ENCODE assay signal across 25 cellular contexts in the genomic region with DNA sequence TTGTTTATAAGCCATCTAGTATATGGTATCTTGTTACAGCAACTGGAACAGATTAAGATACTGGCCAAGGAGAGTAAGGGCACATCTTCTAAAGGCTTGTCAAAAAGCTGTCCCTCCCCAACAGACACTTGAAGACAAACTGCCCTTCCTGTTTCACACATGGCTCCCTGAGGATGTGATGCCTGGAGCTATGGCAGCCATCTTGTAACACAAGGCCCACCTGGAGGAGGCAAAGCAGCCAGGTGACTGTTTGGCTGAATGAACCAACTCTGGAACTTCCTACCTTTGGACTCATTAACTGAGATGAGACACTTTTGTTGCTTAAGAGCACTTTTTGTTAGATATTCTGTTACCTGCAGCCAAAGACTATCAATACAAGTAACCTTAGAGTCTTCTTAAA. TPM values are rescaled to one million over a fixed set of nuclear protein-coding genes. Genes with fewer than 3 reads are reported as not detected.
DNase-seq lines count a peak whose midpoint lies in the region; ATAC-seq, FAIRE-seq and TF ChIP-seq lines count a peak whose summit lies in the region.
"Had no signal": no experiment of that assay in that cellular context is flagged by ENCODE, and none has a peak within 500 bp of the region (broad histone marks: within the 10 kb centered on the region; RNA-seq: fewer than 3 reads in every experiment).

No MANE protein-coding gene starts in this region.

- peaks cover 11% of the 10 kb centered on the region; the same call in 1 of the 2 replicates for H3K23me2 ChIP-seq in H1 (ENCODE audit: low read depth, low read length)

- H3K79me2 ChIP-seq in HCT116 (ENCODE audit: insufficient read depth, low read length) (no peaks in the 10 kb centered on the region), PC-3 (ENCODE audit: low read length) (peaks cover 63% of the 10 kb centered on the region), H1 (ENCODE audit: control insufficient read depth in 1 of 2, insufficient read depth in 2 of 2, low read length in 2 of 2) (no peaks in the 10 kb centered on the region), PC-9 (ENCODE audit: low read depth) (no peaks in the 10 kb centered on the region)

- no peak overlapping the region for H2BK5ac ChIP-seq in H1 (ENCODE audit: low read depth, low read length)

- H4K20me1 ChIP-seq in HCT116 (ENCODE audit: insufficient read depth) (no peaks in the 10 kb centered on the region), PC-3 (ENCODE audit: low read length) (no peaks in the 10 kb centered on the region), H1 (replicated peaks in 1 of 2; ENCODE audit: control insufficient read depth in 1 of 2, insufficient read depth in 2 of 2, low read length in 2 of 2) (no peaks in the 10 kb centered on the region), PC-9 (ENCODE audit: insufficient read depth) (no peaks in the 10 kb centered on the region)
- H4K20me1 ChIP-seq: BLaER1 had no signal

- no peak overlapping the region for H2BK120ac ChIP-seq in H1 (replicated peaks; ENCODE audit: low read depth, low read length)

- H3K4ac ChIP-seq in H1 (replicated peaks; ENCODE audit: insufficient read length, low read depth, low read length), result no peak overlapping the region

- no peak overlapping the region for H3K27ac ChIP-seq in HCT116 (ENCODE audit: low read depth, low read length)
- no peak overlapping the region for H3K27ac ChIP-seq in PC-3 (ENCODE audit: low read length)
- H3K27ac ChIP-seq in H1 (ENCODE audit: low read depth, low read length), result no peak overlapping the region
- H3K27ac ChIP-seq in PC-9, result no peak overlapping the region
- H3K27ac ChIP-seq: BLaER1 had no signal

- H4K8ac ChIP-seq in H1 (ENCODE audit: extremely low read depth, insufficient read depth, low read length), result no peak overlapping the region

- H3K23ac ChIP-seq in H1 (ENCODE audit: insufficient read length), result no peak overlapping the region

- H3K4me1 ChIP-seq in HCT116 (ENCODE audit: control insufficient read depth in 1 of 2, insufficient read depth in 2 of 2, low read length in 2 of 2) (no peaks in the 10 kb centered on the region; a peak in 1 of 4 replicates), PC-3 (ENCODE audit: insufficient read depth, low read length) (peaks cover 19% of the 10 kb centered on the region; the same call in 1 of the 2 replicates), H1 (replicated peaks in 1 of 4; ENCODE audit: control insufficient read depth in 3 of 4, insufficient read depth in 4 of 4, low read length in 3 of 4) (peaks cover 4 to 22% (median 8%) of the 10 kb centered on the region in 4 experiments), PC-9 (replicated peaks; ENCODE audit: insufficient read depth) (no peaks in the 10 kb centered on the region)
- H3K4me1 ChIP-seq: BE2C, BLaER1 had no signal

- no peak overlapping the region for H2BK12ac ChIP-seq in H1 (ENCODE audit: low read depth, low read length)

- H3K36me3 ChIP-seq in HCT116 (ENCODE audit: control insufficient read depth in 1 of 2, insufficient read depth in 2 of 2, low read length in 2 of 2), result no peaks in the 10 kb centered on the region
- peaks cover 24% of the 10 kb centered on the region for H3K36me3 ChIP-seq in PC-3 (ENCODE audit: low read depth, low read length)
- peaks cover 0 to 6% (median 0%) of the 10 kb centered on the region in 4 experiments; a peak in 1 of 8 replicates for H3K36me3 ChIP-seq in H1 (ENCODE audit: control insufficient read depth in 2 of 4, insufficient read depth in 4 of 4, low read length in 3 of 4)
- no peaks in the 10 kb centered on the region for H3K36me3 ChIP-seq in PC-9 (ENCODE audit: low read depth)
- H3K36me3 ChIP-seq: BE2C, BLaER1 had no signal

- no peak overlapping the region for H2BK20ac ChIP-seq in H1 (ENCODE audit: low read length)

- TF ChIP-seq EP300 in H1 (IDR thresholded peaks at IDR 0.05; ENCODE audit: borderline replicate concordance in 1 of 2, low read depth in 2 of 2, low read length in 2 of 2), result no peak

- H3K9ac ChIP-seq in HCT116 (ENCODE audit: low read length) (no peak overlapping the region), PC-3 (ENCODE audit: low read length) (no peak overlapping the region), H1 (replicated peaks in 1 of 4; ENCODE audit: extremely low read depth in 1 of 4, low read depth in 3 of 4, low read length in 3 of 4) (no peak overlapping the region)
- H3K9ac ChIP-seq: BLaER1 had no signal

- H4K5ac ChIP-seq in H1 (ENCODE audit: insufficient read length, low read depth, low read length), result no peak overlapping the region

- no peak overlapping the region for H2BK15ac ChIP-seq in H1 (ENCODE audit: low read length)

- TF ChIP-seq RAD21 in HCT116 (IDR thresholded peaks at IDR 0.05; ENCODE audit: low read depth), result no peak
- TF ChIP-seq RAD21 in H1 (IDR thresholded peaks at IDR 0.05 in 1 of 2, conservative IDR thresholded peaks at IDR 0.05 in 1 of 2; ENCODE audit: low read depth in 2 of 2, low read length in 2 of 2), result no peak

- no peak overlapping the region for H3K18ac ChIP-seq in H1 (ENCODE audit: extremely low read depth, low read length)

- TF ChIP-seq CTCF in HCT116 (IDR thresholded peaks at IDR 0.05 in 2 of 3, conservative IDR thresholded peaks at IDR 0.05 in 1 of 3; ENCODE audit: borderline replicate concordance in 1 of 3, insufficient read depth in 1 of 3, low read depth in 2 of 3, low read length in 2 of 3), result no peak
- TF ChIP-seq CTCF in PC-3 (conservative IDR thresholded peaks at IDR 0.05; ENCODE audit: low read depth, low read length), result no peak
- TF ChIP-seq CTCF in H1 (IDR thresholded peaks at IDR 0.05; ENCODE audit: control extremely low read depth in 1 of 3, insufficient read depth in 1 of 3, low read depth in 1 of 3, low read length in 3 of 3), result no peak
- TF ChIP-seq CTCF in PC-9 (conservative IDR thresholded peaks at IDR 0.05), result no peak

- H3F3A ChIP-seq in PC-3 (ENCODE audit: low read length, unreplicated experiment), result no peaks in the 10 kb centered on the region
- H3F3A ChIP-seq in PC-9 (ENCODE audit: insufficient read depth, low read depth), result no peaks in the 10 kb centered on the region

- no peak for FAIRE-seq in H1 (lab: Jason Lieb, UNC)
- FAIRE-seq: A204.1, GM12878, GM12892 had no signal

- no peak overlapping the region for H3K14ac ChIP-seq in H1 (ENCODE audit: insufficient read length)

- no peak for TF ChIP-seq POLR2A in HCT116 (IDR thresholded peaks at IDR 0.05; ENCODE audit: borderline replicate concordance, extremely low read depth, insufficient read depth, insufficient read length)
- TF ChIP-seq POLR2A in H1 (IDR thresholded peaks at IDR 0.05; ENCODE audit: control extremely low read depth in 1 of 2, low read depth in 2 of 2, low read length in 2 of 2), result no peak

- H3K27me3 ChIP-seq in HCT116 (ENCODE audit: insufficient read depth, low read length), result no peaks in the 10 kb centered on the region
- no peaks in the 10 kb centered on the region for H3K27me3 ChIP-seq in PC-3 (ENCODE audit: low read length)
- peaks cover 23 to 44% (median 42%) of the 10 kb centered on the region in 4 experiments for H3K27me3 ChIP-seq in H1 (replicated peaks in 1 of 4; ENCODE audit: control insufficient read depth in 3 of 4, extremely low read depth in 1 of 4, insufficient read depth in 3 of 4, low read length in 3 of 4)
- no peaks in the 10 kb centered on the region for H3K27me3 ChIP-seq in PC-9 (ENCODE audit: insufficient read depth, low read depth)
- H3K27me3 ChIP-seq: BLaER1 had no signal

- ATAC-seq in HCT116 (no peak), PC-3 (no peak), GM19324 (IDR thresholded peaks at IDR 0.05; ENCODE audit: low FRiP score, unreplicated experiment) (no peak)
- ATAC-seq: GM12878 had no signal

- DNase-seq in HCT116 (ENCODE audit: low read depth, low spot score) (no peak), PC-3 (no peak), H1 (ENCODE audit: low read depth in 1 of 2, low spot score in 2 of 2) (no peak), PC-9 (no peak)
- DNase-seq in activated naive CD4-positive, alpha-beta T cell (lab: John Stamatoyannopoulos, UW), result no peak
- DNase-seq: 8988T; ACHN; BE2C; C1 segment of cervical spinal cord; CD4-positive, alpha-beta memory T cell; CD4-positive, CD25-positive, alpha-beta regulatory T cell; CD8-positive, alpha-beta memory T cell; COR-L47; DMS 273 treated with DMSO at 0.1 percent for 48 hours; DMS153; DMS79; DND-41; EL; GDM1 had no signal

- CTCF ChIA-PET in HCT116 (lab: Charles Lee), result interaction anchor here (1.6 kb wide), 1 partner anchor 71 kb away, joined by 3 read pairs; no protein-coding TSS in a partner anchor
- CTCF ChIA-PET in PC-3 (lab: Charles Lee), result no interaction called here
- CTCF ChIA-PET in H1 (lab: Charles Lee; ENCODE audit: partially characterized antibody), result interaction anchor here (1.4 kb wide), 1 partner anchor 54 kb away, joined by 4 read pairs; the partner anchor contains the start of gene SNORC
- CTCF ChIA-PET in PC-9 (lab: Charles Lee), result no interaction called here

- no peaks in the 10 kb centered on the region for H3K79me1 ChIP-seq in H1 (ENCODE audit: low read depth, low read length)

- H2AFZ ChIP-seq in HCT116 (ENCODE audit: low read depth, low read length, poor library complexity, severe bottlenecking), result peak overlapping the region; percentile 66
- no peak overlapping the region for H2AFZ ChIP-seq in PC-3 (ENCODE audit: low read length)
- no peak overlapping the region for H2AFZ ChIP-seq in H1 (ENCODE audit: low read length)
- H2AFZ ChIP-seq in PC-9, result no peak overlapping the region

- H3K4me3 ChIP-seq in HCT116 (replicated peaks in 1 of 2; ENCODE audit: low read depth in 1 of 2, low read length in 2 of 2) (no peak overlapping the region), PC-3 (ENCODE audit: low read length) (no peak overlapping the region), H1 (ENCODE audit: extremely low read depth in 1 of 4, insufficient read depth in 2 of 4, low read depth in 3 of 4, low read length in 4 of 4) (no peak overlapping the region), PC-9 (no peak overlapping the region)
- H3K4me3 ChIP-seq: BLaER1, GM12878 had no signal

- H3K56ac ChIP-seq in H1 (replicated peaks; ENCODE audit: insufficient read length, low read depth, low read length), result no peak overlapping the region

- RAD21 ChIA-PET in HCT116 (lab: Charles Lee; ENCODE audit: low non-redundant PET in 1 of 2, low total read pairs in 2 of 2, uncharacterized antibody in 2 of 2, unreplicated experiment in 2 of 2), result no interaction called here

- H3K4me2 ChIP-seq in HCT116 (ENCODE audit: low read length) (no peak overlapping the region), PC-3 (ENCODE audit: low read length) (peak overlapping the region; percentile 87; the same call in 1 of the 2 replicates), H1 (ENCODE audit: insufficient read depth in 1 of 2, low read depth in 2 of 2, low read length in 2 of 2) (no peak overlapping the region), PC-9 (no peak overlapping the region)
- H3K4me2 ChIP-seq: BLaER1 had no signal

- H2AK5ac ChIP-seq in H1 (ENCODE audit: low read depth, low read length), result no peak overlapping the region

- POLR2A ChIA-PET in HCT116 (lab: Charles Lee) (no interaction called here), PC-3 (lab: Charles Lee; ENCODE audit: unreplicated experiment) (interaction anchor here (0.6 kb wide), 1 partner anchor 110 kb away, joined by 9 read pairs; no protein-coding TSS in a partner anchor), H1 (lab: Charles Lee; ENCODE audit: partially characterized antibody) (no interaction called here), PC-9 (lab: Charles Lee; ENCODE audit: unreplicated experiment) (no interaction called here)

- BruUV-seq in HCT116 (replicated peaks; lab: Mats Ljungman, UMichigan) (no TSS peak), PC-3 (replicated peaks; lab: Mats Ljungman, UMichigan) (no TSS peak), PC-9 (replicated peaks; lab: Mats Ljungman, UMichigan) (no TSS peak)

- H3K9me3 ChIP-seq in HCT116 (ENCODE audit: control insufficient read depth in 1 of 2, insufficient read depth in 1 of 2, low read depth in 1 of 2, low read length in 2 of 2) (no peaks in the 10 kb centered on the region), PC-3 (ENCODE audit: low read length) (no peaks in the 10 kb centered on the region), H1 (ENCODE audit: insufficient read depth in 2 of 2, low read depth in 1 of 2, low read length in 1 of 2) (no peaks in the 10 kb centered on the region), PC-9 (ENCODE audit: insufficient read depth, low read depth) (no peaks in the 10 kb centered on the region)
- H3K9me3 ChIP-seq: BE2C had no signal

- intact Hi-C loops in HCT116 (cut with micrococcal nuclease), result no loop called here
- intact Hi-C loops in PC-3 (cut with micrococcal nuclease), result no loop called here
- intact Hi-C loops in PC-9 (cut with micrococcal nuclease; ENCODE audit: unreplicated experiment), result no loop called here

- H3K9me2 ChIP-seq in HCT116 (ENCODE audit: insufficient read depth), result no peaks in the 10 kb centered on the region
- H3K9me2 ChIP-seq in PC-3 (replicated peaks; ENCODE audit: low read length), result no peaks in the 10 kb centered on the region
- no peaks in the 10 kb centered on the region for H3K9me2 ChIP-seq in PC-9 (ENCODE audit: insufficient read depth)

- H4K91ac ChIP-seq in H1 (replicated peaks; ENCODE audit: insufficient read length, low read length), result no peak overlapping the region

RNA-seq across cellular contexts. Expression of gene SNORC, which starts 54.4 kb away (rescaled TPM):
- total RNA-seq in HCT116 (2021; ENCODE audit: unreplicated experiment) (14.0 TPM), PC-3 (2014; rRNA removed) (11.1 and 14.3 TPM in 2 replicates), PC-9 (2021) (10.4 and 20.0 TPM in 2 replicates)
- 8.4 and 8.9 TPM in 2 replicates for polyA plus RNA-seq in HCT116 (2012)
- 1.6 and 2.1 TPM in 2 replicates for total RNA-seq in H1 (2021; fragmentation: NEBNext Ultra II Directional; extraction: Animal tissue kit (Norgen Biotek cat#: 25700))
- 1.8 and 2.8 TPM in 2 replicates for polyA plus RNA-seq in H1 (2011; rRNA removed)
- polyA plus RNA-seq in H1 (2011; cell fraction: cytosol; rRNA removed), result 2.0 TPM
- 7.3 TPM for polyA plus RNA-seq in H1 (2011; cell fraction: nucleus; rRNA removed)
- polyA plus RNA-seq in H1 (2012, experiment 1 of 2), result 1.2 to 1.9 TPM (median 1.4 TPM) in 4 replicates
- 0.79 TPM for polyA plus RNA-seq in H1 (2012, experiment 2 of 2)
- polyA plus RNA-seq in H1 (2013, experiment 1 of 2), result 2.3 TPM
- polyA plus RNA-seq in H1 (2013, experiment 2 of 2), result 2.0 TPM
- polyA minus RNA-seq in H1 (2011; rRNA and poly(A)+ RNA removed), result 0.13 and 0.24 TPM in 2 replicates
- 3.4 TPM for polyA minus RNA-seq in H1 (2011; cell fraction: cytosol; rRNA and poly(A)+ RNA removed)
- 3.2 TPM for polyA minus RNA-seq in H1 (2011; cell fraction: nucleus; rRNA and poly(A)+ RNA removed)
- polyA plus RNA-seq: CD14-positive monocyte; CD8-positive, alpha-beta memory T cell had no signal

Comparison
In these comparisons a context has a peak if more than half of its experiments do, and no peak if none do; other contexts are left out.
1. CTCF ChIA-PET loops: an anchor here in HCT116 (1.6 kb wide) and H1 (1.4 kb wide); none called in PC-3 and PC-9.
2. Of the 16 proteins assayed by ChIP-seq in both H1 and HCT116: peak only in H1: YY1; only in HCT116: none; in both: none; in neither: 15.